ENCODE assay signal across 1 cellular context in genomic region chr1:55848906-55849305, GRCh38.
TF ChIP-seq lines count a peak whose summit lies in the region.

No MANE protein-coding gene starts in this region.

TF ChIP-seq in IMR-90, 13 proteins besides CTCF, POLR2A, EP300 and RAD21:
- TF ChIP-seq CHD1 (IDR thresholded peaks at IDR 0.05; ENCODE audit: low read depth, low read length) (no peak), NFE2L2 (IDR thresholded peaks at IDR 0.05; ENCODE audit: low read depth, low read length) (no peak), RCOR1 (IDR thresholded peaks at IDR 0.05; ENCODE audit: insufficient replicate concordance, low read length) (no peak), CEBPB (IDR thresholded peaks at IDR 0.05; ENCODE audit: low read depth, low read length) (peak; percentile 24; the same call in 1 of the 2 replicates), FOS (IDR thresholded peaks at IDR 0.05; ENCODE audit: low read depth, low read length) (no peak), SMC3 (IDR thresholded peaks at IDR 0.05; ENCODE audit: low read depth, low read length) (peak; percentile 73)
